Comparison of ENCODE assay signal across 8 cellular contexts in the genomic region with DNA sequence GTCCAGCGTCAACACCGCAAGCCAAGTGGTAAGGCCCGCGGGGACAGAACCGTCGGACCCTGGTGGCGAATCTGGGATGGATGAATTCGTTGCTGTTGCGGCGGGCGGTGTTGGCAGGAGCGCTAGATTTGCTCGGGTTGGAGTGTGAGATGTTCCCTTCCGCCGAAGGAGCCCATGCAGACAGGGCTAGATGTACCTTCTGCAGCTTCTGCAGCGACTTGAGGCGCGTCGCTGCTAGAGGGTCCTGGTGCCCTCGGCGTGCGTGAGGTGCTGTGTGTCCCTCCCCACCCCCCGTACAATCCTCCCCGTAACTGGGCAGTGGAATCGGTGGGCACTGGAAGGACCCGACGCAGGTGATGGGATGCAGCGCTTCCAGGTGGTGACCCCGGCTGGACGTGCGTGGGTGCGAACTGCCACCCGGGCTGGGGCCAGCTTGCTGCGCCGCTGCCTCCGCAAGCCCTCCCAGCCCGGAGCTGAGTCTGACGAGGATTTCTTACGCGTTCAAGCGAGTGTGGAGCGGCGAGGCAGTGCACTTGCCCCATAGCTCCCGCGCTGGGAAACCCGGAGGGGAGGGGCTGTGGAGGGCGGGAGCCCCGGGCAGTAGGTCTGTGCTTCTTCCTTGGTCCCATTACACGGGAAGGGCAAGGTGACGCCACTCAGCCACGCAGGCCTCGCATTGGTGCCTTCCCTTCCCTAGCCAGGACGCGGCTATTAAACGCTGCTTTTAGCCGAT. TPM values are rescaled to one million over a fixed set of nuclear protein-coding genes. Genes with fewer than 3 reads are reported as not detected.
DNase-seq lines count a peak whose midpoint lies in the region; ATAC-seq and TF ChIP-seq lines count a peak whose summit lies in the region.

No MANE protein-coding gene starts in this region.

- BruUV-seq in Caco-2 (replicated peaks; lab: Mats Ljungman, UMichigan) = no TSS peak

- peak; percentile 5 for DNase-seq in AG10803 (ENCODE audit: low read depth)
- peak; percentile 5 to 45 for DNase-seq in NCI-H524 (lab: John Stamatoyannopoulos, UW)
- DNase-seq in kidney epithelial cell (ENCODE audit: low read depth) = no peak
- DNase-seq in stimulated activated CD4-positive, alpha-beta T cell treated with anti-CD3 and anti-CD28 coated beads, Interleukin-4, amount 100 ng/mL, for 1 hour = peak; percentile 49
- no peak for DNase-seq in Caco-2
- DNase-seq in superior temporal gyrus (ENCODE audit: extremely low spot score) = no peak

- intact Hi-C loops in Caco-2 (cut with micrococcal nuclease; ENCODE audit: unreplicated experiment) = no loop called here

- H3K27me3 Mint-ChIP-seq in brain (peaks cover 29% of the 10 kb centered on the region), Caco-2 (ENCODE audit: insufficient read depth, unreplicated experiment) (peaks cover 3% of the 10 kb centered on the region)

- H3K36me3 Mint-ChIP-seq in brain = no peaks in the 10 kb centered on the region
- no peaks in the 10 kb centered on the region for H3K36me3 Mint-ChIP-seq in Caco-2 (ENCODE audit: insufficient read depth, unreplicated experiment)

- H3K27ac Mint-ChIP-seq in brain (no peak overlapping the region), Caco-2 (ENCODE audit: unreplicated experiment) (no peak overlapping the region)

- no peaks in the 10 kb centered on the region for H3K9me3 ChIP-seq in Caco-2

- TF ChIP-seq CTCF in AG10803 (conservative IDR thresholded peaks at IDR 0.05; ENCODE audit: low read length) = no peak
- TF ChIP-seq CTCF in brain (conservative IDR thresholded peaks at IDR 0.05) = no peak
- TF ChIP-seq CTCF in kidney epithelial cell (IDR thresholded peaks at IDR 0.05; ENCODE audit: insufficient read depth, low read length, poor library complexity, severe bottlenecking) = no peak
- TF ChIP-seq CTCF in Caco-2 (IDR thresholded peaks at IDR 0.05; ENCODE audit: insufficient read depth in 1 of 2, low read depth in 1 of 2, low read length in 1 of 2, severe bottlenecking in 1 of 2, unreplicated experiment in 1 of 2) = no peak

- H3K36me3 ChIP-seq in kidney epithelial cell (ENCODE audit: control insufficient read depth, insufficient read depth, low read length) = no peaks in the 10 kb centered on the region
- H3K36me3 ChIP-seq in Caco-2 (ENCODE audit: control insufficient read depth, insufficient read depth, low read length) = no peaks in the 10 kb centered on the region

- POLR2A ChIA-PET in Caco-2 (lab: Charles Lee) = no interaction called here

- H3K4me1 ChIP-seq in Caco-2 = no peaks in the 10 kb centered on the region

- H3K4me1 Mint-ChIP-seq in brain (no peaks in the 10 kb centered on the region), Caco-2 (ENCODE audit: low read depth, unreplicated experiment) (no peaks in the 10 kb centered on the region)

- CTCF ChIA-PET in Caco-2 (lab: Charles Lee) = no interaction called here

- H3K4me3 ChIP-seq in AG10803 (ENCODE audit: low read length) = peak overlapping the region; percentile 50
- H3K4me3 ChIP-seq in kidney epithelial cell (ENCODE audit: low read depth, low read length) = peak overlapping the region; percentile 31
- no peak overlapping the region for H3K4me3 ChIP-seq in Caco-2 (ENCODE audit: low read depth, low read length)

- peak overlapping the region; percentile 66 to 82 (median 78) for H3K4me3 Mint-ChIP-seq in brain
- H3K4me3 Mint-ChIP-seq in Caco-2 (ENCODE audit: unreplicated experiment) = no peak overlapping the region

- H3K27me3 ChIP-seq in kidney epithelial cell (ENCODE audit: control insufficient read depth, insufficient read depth, low read length) = peaks cover 19% of the 10 kb centered on the region
- H3K27me3 ChIP-seq in Caco-2 (replicated peaks; ENCODE audit: control insufficient read depth, insufficient read depth, low read length) = no peaks in the 10 kb centered on the region

- H3K9me3 Mint-ChIP-seq in brain = no peaks in the 10 kb centered on the region
- no peaks in the 10 kb centered on the region for H3K9me3 Mint-ChIP-seq in Caco-2 (ENCODE audit: unreplicated experiment)

- ATAC-seq in HG03045 (IDR thresholded peaks at IDR 0.05; ENCODE audit: unreplicated experiment) = no peak

RNA-seq across cellular contexts. Expression of a gene that starts 34.3 kb away (rescaled TPM):
- 0.44 TPM for polyA plus RNA-seq in brain (ENCODE audit: insufficient read depth, low read depth, low replicate concordance)
- total RNA-seq in kidney epithelial cell (0.34 TPM in 1 of 2 replicates, not detected in the other), Caco-2 (2022) (not detected in 2 replicates)

Comparison
In these comparisons a context has a peak if more than half of its experiments do, and no peak if none do; other contexts are left out.
1. DNase-seq: peak in AG10803 (single experiment), NCI-H524 (2 of 2) and stimulated activated CD4-positive, alpha-beta T cell treated with anti-CD3 and anti-CD28 coated beads, Interleukin-4, amount 100 ng/mL, for 1 hour (single experiment); none in kidney epithelial cell (single experiment), Caco-2 (0 of 2) and superior temporal gyrus (single experiment).